In genomic region chr6:117585647-117586046, GRCh38 we compare ENCODE assay signal across 29 cellular contexts.
"Had no signal": no experiment of that assay in that cellular context is flagged by ENCODE, and none has a peak within 500 bp of the region (broad histone marks: within the 10 kb centered on the region; RNA-seq: fewer than 3 reads in every experiment).

No MANE protein-coding gene starts in this region.

- DNase-seq: islet precursor cell; left ventricle myocardium inferior; mesendoderm; naive B cell; natural killer cell; nephron progenitor cell; occipital lobe; ovary; retina; right cardiac atrium; stimulated activated CD4-positive, alpha-beta T cell treated with anti-CD3 and anti-CD28 coated beads, Interleukin-12 subunit alpha, Interleukin-12 subunit beta, amount 100 ng/mL, for 4 hours; stimulated activated CD4-positive, alpha-beta T cell treated with anti-CD3 and anti-CD28 coated beads, Interleukin-15, amount 100 ng/mL, for 24 hours; stimulated activated CD4-positive, alpha-beta T cell treated with anti-CD3 and anti-CD28 coated beads, Interleukin-2, amount 100 ng/mL, for 24 hours; stimulated activated CD4-positive, alpha-beta T cell treated with anti-CD3 and anti-CD28 coated beads, Interleukin-4, amount 100 ng/mL, for 1 hour; stimulated activated naive CD4-positive, alpha-beta T cell; tibial artery had no signal

- H2AFZ ChIP-seq: hepatocyte, neural progenitor cell had no signal

- H3K9me3 Mint-ChIP-seq: natural killer cell; stimulated activated naive CD8-positive, alpha-beta T cell treated with anti-CD3 and anti-CD28 coated beads, Interleukin-15, Interleukin-2, amounts not matched to agents 100 ng/mL and 50 ng/mL, for 24 hours; type B pancreatic cell had no signal

- H3K27ac ChIP-seq: hepatocyte, left ventricle myocardium inferior, neural progenitor cell, neutrophil, ovary, prostate gland, skin epidermis, suprapubic skin, thoracic aorta, tibial artery, vagina had no signal

- H3K27ac Mint-ChIP-seq: mesothelial cell of epicardium; nephron progenitor cell; neural progenitor cell; stimulated activated naive CD8-positive, alpha-beta T cell treated with anti-CD3 and anti-CD28 coated beads, Interleukin-15, Interleukin-2, amounts not matched to agents 100 ng/mL and 50 ng/mL, for 24 hours; type B pancreatic cell had no signal

- H3K27me3 ChIP-seq: hepatocyte, neural progenitor cell, neutrophil, ovary, suprapubic skin, tibial artery, vagina had no signal

- H3K36me3 Mint-ChIP-seq: natural killer cell had no signal

- H3K27me3 Mint-ChIP-seq: naive B cell; stimulated activated naive CD8-positive, alpha-beta T cell treated with anti-CD3 and anti-CD28 coated beads, Interleukin-15, Interleukin-2, amounts not matched to agents 100 ng/mL and 50 ng/mL, for 24 hours; type B pancreatic cell had no signal

- H3K4me1 ChIP-seq: neural progenitor cell, prostate gland, suprapubic skin, tibial artery, vagina had no signal

- H3K4me3 Mint-ChIP-seq: mesothelial cell of epicardium; naive B cell; natural killer cell; nephron progenitor cell; neural progenitor cell; stimulated activated naive CD8-positive, alpha-beta T cell treated with anti-CD3 and anti-CD28 coated beads, Interleukin-15, Interleukin-2, amounts not matched to agents 100 ng/mL and 50 ng/mL, for 24 hours; type B pancreatic cell had no signal

- H3K9me3 ChIP-seq: neutrophil, prostate gland, suprapubic skin, thoracic aorta, vagina had no signal

- H3K36me3 ChIP-seq: prostate gland had no signal

- ATAC-seq: natural killer cell, right cardiac atrium, sciatic nerve had no signal

- H3K4me1 Mint-ChIP-seq: mesothelial cell of epicardium, nephron progenitor cell, neural progenitor cell had no signal

- H3K4me3 ChIP-seq: hepatocyte, left ventricle myocardium inferior, lung, neural progenitor cell, ovary, prostate gland, skin epidermis, suprapubic skin, thoracic aorta, tibial artery, vagina had no signal

- H3K4me2 ChIP-seq: hepatocyte, neural progenitor cell had no signal
